ENCODE assay signal across 1 cellular context in the genomic region with DNA sequence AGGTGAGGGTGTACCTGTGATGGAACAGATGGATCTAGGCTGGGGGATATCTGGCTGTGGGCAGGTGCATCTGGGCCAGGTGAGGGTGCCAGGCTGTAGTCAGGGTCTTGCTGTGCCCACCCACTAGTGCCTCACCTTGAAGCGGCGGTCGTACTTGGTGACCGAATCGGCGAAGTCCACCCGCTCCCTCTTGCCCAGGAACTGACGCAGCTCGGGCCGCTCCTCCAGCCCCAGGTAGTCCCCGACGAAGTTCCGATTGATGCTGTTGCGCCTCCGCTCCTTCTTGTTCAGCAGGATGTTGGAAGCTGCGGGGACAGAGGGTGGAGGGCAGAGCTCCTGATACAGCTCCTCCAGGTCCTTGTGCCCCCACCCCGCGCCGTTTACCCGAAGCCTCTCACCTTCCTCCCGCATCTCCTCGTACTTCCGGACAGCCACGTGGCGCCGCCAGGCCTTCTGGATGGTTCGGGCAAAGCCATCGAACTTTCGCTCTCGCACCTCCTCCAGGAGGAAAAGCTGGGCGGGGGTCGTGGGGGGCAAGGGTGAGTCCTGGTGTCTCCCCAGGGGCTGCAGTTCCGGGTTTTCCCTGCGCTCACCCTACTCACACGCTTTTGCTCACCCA.
A peak's percentile ranks its signal among the peaks of the same experiment; 100 is the strongest.
TF ChIP-seq lines count a peak whose summit lies in the region.

No MANE protein-coding gene starts in this region.

TF ChIP-seq in WTC11, 78 proteins besides CTCF, POLR2A, EP300 and RAD21:
- TF ChIP-seq, protein P1, sequence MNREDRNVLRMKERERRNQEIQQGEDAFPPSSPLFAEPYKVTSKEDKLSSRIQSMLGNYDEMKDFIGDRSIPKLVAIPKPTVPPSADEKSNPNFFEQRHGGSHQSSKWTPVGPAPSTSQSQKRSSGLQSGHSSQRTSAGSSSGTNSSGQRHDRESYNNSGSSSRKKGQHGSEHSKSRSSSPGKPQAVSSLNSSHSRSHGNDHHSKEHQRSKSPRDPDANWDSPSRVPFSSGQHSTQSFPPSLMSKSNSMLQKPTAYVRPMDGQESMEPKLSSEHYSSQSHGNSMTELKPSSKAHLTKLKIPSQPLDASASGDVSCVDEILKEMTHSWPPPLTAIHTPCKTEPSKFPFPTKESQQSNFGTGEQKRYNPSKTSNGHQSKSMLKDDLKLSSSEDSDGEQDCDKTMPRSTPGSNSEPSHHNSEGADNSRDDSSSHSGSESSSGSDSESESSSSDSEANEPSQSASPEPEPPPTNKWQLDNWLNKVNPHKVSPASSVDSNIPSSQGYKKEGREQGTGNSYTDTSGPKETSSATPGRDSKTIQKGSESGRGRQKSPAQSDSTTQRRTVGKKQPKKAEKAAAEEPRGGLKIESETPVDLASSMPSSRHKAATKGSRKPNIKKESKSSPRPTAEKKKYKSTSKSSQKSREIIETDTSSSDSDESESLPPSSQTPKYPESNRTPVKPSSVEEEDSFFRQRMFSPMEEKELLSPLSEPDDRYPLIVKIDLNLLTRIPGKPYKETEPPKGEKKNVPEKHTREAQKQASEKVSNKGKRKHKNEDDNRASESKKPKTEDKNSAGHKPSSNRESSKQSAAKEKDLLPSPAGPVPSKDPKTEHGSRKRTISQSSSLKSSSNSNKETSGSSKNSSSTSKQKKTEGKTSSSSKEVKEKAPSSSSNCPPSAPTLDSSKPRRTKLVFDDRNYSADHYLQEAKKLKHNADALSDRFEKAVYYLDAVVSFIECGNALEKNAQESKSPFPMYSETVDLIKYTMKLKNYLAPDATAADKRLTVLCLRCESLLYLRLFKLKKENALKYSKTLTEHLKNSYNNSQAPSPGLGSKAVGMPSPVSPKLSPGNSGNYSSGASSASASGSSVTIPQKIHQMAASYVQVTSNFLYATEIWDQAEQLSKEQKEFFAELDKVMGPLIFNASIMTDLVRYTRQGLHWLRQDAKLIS (CRISPR knock-in tag; IDR thresholded peaks at IDR 0.05; ENCODE audit: borderline replicate concordance): no peak
- TF ChIP-seq, protein P2, sequence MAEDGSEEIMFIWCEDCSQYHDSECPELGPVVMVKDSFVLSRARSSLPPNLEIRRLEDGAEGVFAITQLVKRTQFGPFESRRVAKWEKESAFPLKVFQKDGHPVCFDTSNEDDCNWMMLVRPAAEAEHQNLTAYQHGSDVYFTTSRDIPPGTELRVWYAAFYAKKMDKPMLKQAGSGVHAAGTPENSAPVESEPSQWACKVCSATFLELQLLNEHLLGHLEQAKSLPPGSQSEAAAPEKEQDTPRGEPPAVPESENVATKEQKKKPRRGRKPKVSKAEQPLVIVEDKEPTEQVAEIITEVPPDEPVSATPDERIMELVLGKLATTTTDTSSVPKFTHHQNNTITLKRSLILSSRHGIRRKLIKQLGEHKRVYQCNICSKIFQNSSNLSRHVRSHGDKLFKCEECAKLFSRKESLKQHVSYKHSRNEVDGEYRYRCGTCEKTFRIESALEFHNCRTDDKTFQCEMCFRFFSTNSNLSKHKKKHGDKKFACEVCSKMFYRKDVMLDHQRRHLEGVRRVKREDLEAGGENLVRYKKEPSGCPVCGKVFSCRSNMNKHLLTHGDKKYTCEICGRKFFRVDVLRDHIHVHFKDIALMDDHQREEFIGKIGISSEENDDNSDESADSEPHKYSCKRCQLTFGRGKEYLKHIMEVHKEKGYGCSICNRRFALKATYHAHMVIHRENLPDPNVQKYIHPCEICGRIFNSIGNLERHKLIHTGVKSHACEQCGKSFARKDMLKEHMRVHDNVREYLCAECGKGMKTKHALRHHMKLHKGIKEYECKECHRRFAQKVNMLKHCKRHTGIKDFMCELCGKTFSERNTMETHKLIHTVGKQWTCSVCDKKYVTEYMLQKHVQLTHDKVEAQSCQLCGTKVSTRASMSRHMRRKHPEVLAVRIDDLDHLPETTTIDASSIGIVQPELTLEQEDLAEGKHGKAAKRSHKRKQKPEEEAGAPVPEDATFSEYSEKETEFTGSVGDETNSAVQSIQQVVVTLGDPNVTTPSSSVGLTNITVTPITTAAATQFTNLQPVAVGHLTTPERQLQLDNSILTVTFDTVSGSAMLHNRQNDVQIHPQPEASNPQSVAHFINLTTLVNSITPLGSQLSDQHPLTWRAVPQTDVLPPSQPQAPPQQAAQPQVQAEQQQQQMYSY (CRISPR knock-in tag; IDR thresholded peaks at IDR 0.05): peak; percentile 70
TF ChIP-seq in WTC11: peak in this region for 1.
